In genomic region chr6:27388293-27389197, GRCh38 we compare ENCODE assay signal across 7 cellular contexts. TPM values are rescaled to one million over a fixed set of nuclear protein-coding genes. Genes with fewer than 3 reads are reported as not detected.
A peak's percentile ranks its signal among the peaks of the same experiment; 100 is the strongest.
DNase-seq lines count a peak whose midpoint lies in the region; ATAC-seq, FAIRE-seq and TF ChIP-seq lines count a peak whose summit lies in the region.

Gene ZNF391, plus strand, starts transcription at chr6:27388759. Its CDS starts 11,612 bp downstream, at chr6:27400371.

- TF ChIP-seq POLR2A in K562 (conservative IDR thresholded peaks at IDR 0.05) (peak; percentile 97), sigmoid colon (IDR thresholded peaks at IDR 0.05) (no peak)

- DNase-seq in GM13977 (ENCODE audit: low spot score) (peak; percentile 84), NCI-H128 (lab: John Stamatoyannopoulos, UW; ENCODE audit: unreplicated experiment) (peak; percentile 49), T1000 (lab: John Stamatoyannopoulos, UW) (peak; percentile 62), K562 (ENCODE audit: extremely low read depth in 1 of 4, low spot score in 3 of 4) (peak; percentile 63 to 91 (median 78)), iPS DF 19.7 (ENCODE audit: low read depth, low spot score) (peak; percentile 86), sigmoid colon (peak; percentile 85)

- H3K27me3 ChIP-seq in K562 (ENCODE audit: control insufficient read depth in 2 of 2, insufficient read depth in 2 of 2, low read length in 2 of 2) (no peaks in the 10 kb centered on the region), sigmoid colon (no peaks in the 10 kb centered on the region)

- peaks cover 10% of the 10 kb centered on the region for H3K79me2 ChIP-seq in K562 (ENCODE audit: control insufficient read depth, insufficient read depth, low read length)

- in situ Hi-C loops in GM13977 (cut with MboI; ENCODE audit: low pct_unique_long_range_greater_than_20kb, low sequenced_read_pairs, unreplicated experiment) (no loop called here), K562 (cut with MboI) (no loop called here)

- BruUV-seq in K562 (replicated peaks; lab: Mats Ljungman, UMichigan): TSS peak; percentile 97

- FAIRE-seq in K562 (lab: Jason Lieb, UNC): peak; percentile 92

- TF ChIP-seq RAD21 in K562 (CRISPR knock-in tag; conservative IDR thresholded peaks at IDR 0.05 in 1 of 2, IDR thresholded peaks at IDR 0.05 in 1 of 2): peak; percentile 39 to 41

- no peaks in the 10 kb centered on the region for H3K36me3 ChIP-seq in K562 (ENCODE audit: control insufficient read depth, insufficient read depth, low read length)
- no peaks in the 10 kb centered on the region for H3K36me3 ChIP-seq in sigmoid colon

- 2% methylated on average over 47 of the region's 49 CpGs for WGBS in K562 (ENCODE audit: insufficient coverage, low coverage, missing lambda C conversion rate)
- 1% methylated on average over 49 of the region's 49 CpGs for whole genome bisulfite sequencing in sigmoid colon, 2 donors

- peak within 1 kb of the TSS; percentile 86 for H3K27ac ChIP-seq in K562 (ENCODE audit: extremely low read depth, low read depth, low read length)
- H3K27ac ChIP-seq in sigmoid colon: peak within 1 kb of the TSS; percentile 76 to 81 (median 78)

- H3K4me1 ChIP-seq in K562 (replicated peaks in 1 of 2; ENCODE audit: control insufficient read depth in 2 of 2, insufficient read depth in 2 of 2, low read length in 2 of 2) (peaks cover 4 to 9% of the 10 kb centered on the region in 2 experiments; a peak in 4 of 5 replicates), sigmoid colon (peaks cover 0 to 15% (median 8%) of the 10 kb centered on the region in 4 donors)

- peak within 1 kb of the TSS; percentile 95 for H3K4me2 ChIP-seq in K562 (ENCODE audit: insufficient read depth, low read length)

- intact Hi-C loops in K562 (cut with micrococcal nuclease) (loop anchor here (2.0 to 5.0 kb wide), 2 partner anchors 84 to 176 kb away; partner anchors contain the start of gene ZNF184), sigmoid colon (cut with DNase I) (loop anchor here (2.0 to 5.0 kb wide), 2 partner anchors 84 to 211 kb away; partner anchors contain the start of gene ZNF184)

- H3K4me3 ChIP-seq in K562 (peak within 1 kb of the TSS; percentile 63), sigmoid colon (peak within 1 kb of the TSS; percentile 58 to 71 (median 68))

- H4K20me1 ChIP-seq in K562 (replicated peaks; ENCODE audit: control insufficient read depth, insufficient read depth, low read length): no peaks in the 10 kb centered on the region

- peak; percentile 89 for ATAC-seq in HG02678 (IDR thresholded peaks at IDR 0.05; ENCODE audit: unreplicated experiment)
- peak; percentile 96 for ATAC-seq in K562

- H2AFZ ChIP-seq in K562 (ENCODE audit: low read depth, low read length): peak within 1 kb of the TSS; percentile 99

- H3K9me1 ChIP-seq in K562 (ENCODE audit: control insufficient read depth, insufficient read depth, low read length): no peaks in the 10 kb centered on the region

- peak within 1 kb of the TSS; percentile 82 to 91 for H3K9ac ChIP-seq in K562 (ENCODE audit: insufficient read depth in 1 of 2, low read depth in 2 of 2, low read length in 2 of 2)

- POLR2A ChIA-PET in K562 (lab: Yijun Ruan, JAX): interaction anchor here (0.5 to 1.0 kb wide), 10 partner anchors 8 to 778 kb away, joined by 3 to 5 read pairs (median 3); a partner anchor contains a TSS

- CTCF ChIA-PET in K562 (lab: Yijun Ruan, JAX; ENCODE audit: low intra/inter-chr PET ratio): interaction anchor here (0.6 kb wide), 1 partner anchor 17 kb away, joined by 3 read pairs; no protein-coding TSS in a partner anchor

- H3K9me3 ChIP-seq in K562 (replicated peaks; ENCODE audit: control insufficient read depth, insufficient read depth, low read depth, low read length) (no peaks in the 10 kb centered on the region), sigmoid colon (peaks cover 0 to under 1% (median 0%) of the 10 kb centered on the region in 4 donors)

- no peak for TF ChIP-seq CTCF in GM13977 (IDR thresholded peaks at IDR 0.05; ENCODE audit: extremely low read depth, insufficient read depth, missing control alignments)
- TF ChIP-seq CTCF in K562 (IDR thresholded peaks at IDR 0.05 in 2 of 3, conservative IDR thresholded peaks at IDR 0.05 in 1 of 3; ENCODE audit: insufficient read depth in 2 of 3, low read depth in 1 of 3, low read length in 3 of 3): peak in 1 of 3 experiments; percentile 6; a peak in 1 of 6 replicates
- TF ChIP-seq CTCF in sigmoid colon (IDR thresholded peaks at IDR 0.05): no peak

- TF ChIP-seq EP300 in K562 (IDR thresholded peaks at IDR 0.05; ENCODE audit: low read length): peak; percentile 63
- no peak for TF ChIP-seq EP300 in sigmoid colon (IDR thresholded peaks at IDR 0.05)

TF ChIP-seq in K562, 482 proteins besides CTCF, POLR2A, EP300 and RAD21 (continues in another document):
- TF ChIP-seq CREB3 (tag; conservative IDR thresholded peaks at IDR 0.05; ENCODE audit: low read depth) (no peak), NR2C2 (CRISPR knock-in tag; IDR thresholded peaks at IDR 0.05) (peak; percentile 87), NR2C2 (tag; IDR thresholded peaks at IDR 0.05) (peak; percentile 87), MCM2 (IDR thresholded peaks at IDR 0.05; ENCODE audit: low read depth) (no peak), FOS (IDR thresholded peaks at IDR 0.05; ENCODE audit: extremely low read depth, insufficient read length) (no peak), SIN3B (IDR thresholded peaks at IDR 0.05; ENCODE audit: low read depth) (peak; percentile 91), CCNT2 (IDR thresholded peaks at IDR 0.05; ENCODE audit: borderline replicate concordance, extremely low read depth, insufficient read length, low read depth, low read length) (peak; percentile 24), ELF4 (CRISPR knock-in tag; IDR thresholded peaks at IDR 0.05) (peak; percentile 67; the same call in 1 of the 2 replicates), JUNB (CRISPR knock-in tag; conservative IDR thresholded peaks at IDR 0.05) (no peak), PTBP1 (IDR thresholded peaks at IDR 0.05; ENCODE audit: low read depth, low read length) (no peak), ZNF699 (CRISPR knock-in tag; IDR thresholded peaks at IDR 0.05; ENCODE audit: insufficient replicate concordance) (no peak), SMAD2 (IDR thresholded peaks at IDR 0.05; ENCODE audit: low read depth, low read length) (no peak), BRCA1 (IDR thresholded peaks at IDR 0.05) (no peak), BRCA1 (CRISPR knock-in tag; IDR thresholded peaks at IDR 0.05) (no peak), ZNF668 (CRISPR knock-in tag; IDR thresholded peaks at IDR 0.05) (0 out of 2 replicates have a peak, but pooled peaks have one; percentile 35), NUFIP1 (IDR thresholded peaks at IDR 0.05; ENCODE audit: partially characterized antibody) (peak; percentile 81), STAT5A (IDR thresholded peaks at IDR 0.05; ENCODE audit: borderline replicate concordance, low read length) (no peak; the same call in 1 of the 2 replicates), KDM5B (IDR thresholded peaks at IDR 0.05; ENCODE audit: insufficient replicate concordance, low read depth, low read length) (peak; percentile 96), ZNF561 (CRISPR knock-in tag; conservative IDR thresholded peaks at IDR 0.05) (no peak), MBD1 (CRISPR knock-in tag; IDR thresholded peaks at IDR 0.05) (no peak)

RNA-seq across cellular contexts. Expression of gene ZNF391, which starts in this region (rescaled TPM):
- 2.2 and 8.8 TPM in 2 replicates for total RNA-seq in K562 (2011; cell fraction: chromatin; rRNA removed; ENCODE audit: low replicate concordance)
- total RNA-seq in K562 (2011; cell fraction: nucleolus; rRNA removed): 2.0 and 2.9 TPM in 2 replicates
- 5.6 and 9.8 TPM in 2 replicates for total RNA-seq in K562 (2011; cell fraction: nucleoplasm; rRNA removed)
- 4.0 and 7.2 TPM in 2 replicates for total RNA-seq in K562 (2014; rRNA removed)
- total RNA-seq in K562 (2014; rRNA removed; fragmentation: Illumina TruSeq; extraction: Trizol): 6.0 TPM in 2 replicates
- 4.6 and 5.5 TPM in 2 replicates for total RNA-seq in K562 (2015; rRNA removed; fragmentation: Illumina TruSeq; extraction: Trizol)
- 5.7 and 5.8 TPM in 2 replicates for total RNA-seq in K562 (2021)
- 8.0 and 9.3 TPM in 2 replicates for polyA plus RNA-seq in K562 (2011; rRNA removed)
- polyA plus RNA-seq in K562 (2011; cell fraction: cytosol; rRNA removed): 2.2 and 6.6 TPM in 2 replicates
- polyA plus RNA-seq in K562 (2011; cell fraction: nucleus; rRNA removed): 3.2 and 3.9 TPM in 2 replicates
- 3.8 and 5.0 TPM in 2 replicates for polyA plus RNA-seq in K562 (2012)
- 7.8 and 10.1 TPM in 2 replicates for polyA plus RNA-seq in K562 (2014; fragmentation: Illumina TruSeq; extraction: Trizol)
- 1 to 10 TPM; 2.3 to 2.5 TPM for polyA plus RNA-seq in K562 (2014; fragmentation: Nextera tagmentation; extraction: Ambion mirVana)
- polyA plus RNA-seq in K562 (2014; rRNA removed): 5.6 and 5.9 TPM in 2 replicates
- 5.8 and 7.7 TPM in 2 replicates for polyA minus RNA-seq in K562 (2011; rRNA and poly(A)+ RNA removed)
- 2.1 and 3.1 TPM in 2 replicates for polyA minus RNA-seq in K562 (2011; cell fraction: cytosol; rRNA and poly(A)+ RNA removed)
- 2.0 and 3.8 TPM in 2 replicates for polyA minus RNA-seq in K562 (2011; cell fraction: nucleus; rRNA and poly(A)+ RNA removed)
- 10 to 100 TPM in 1 of 4 donors, 1 to 10 TPM in 3; 3.5 to 14.1 (median 5.4) TPM for total RNA-seq in sigmoid colon
- polyA plus RNA-seq in sigmoid colon: 1 to 10 TPM in 1 of 3 donors, under 1 TPM in 2; under 0.01 to 1.1 (median 0.46) TPM

Comparison
In these comparisons a context has a peak if more than half of its experiments do, and no peak if none do; other contexts are left out.
1. Peak in every context shown above with its lines: DNase-seq, ATAC-seq, H3K4me3 ChIP-seq and H3K27ac ChIP-seq.